ENCODE assay signal across 16 cellular contexts in the genomic region with DNA sequence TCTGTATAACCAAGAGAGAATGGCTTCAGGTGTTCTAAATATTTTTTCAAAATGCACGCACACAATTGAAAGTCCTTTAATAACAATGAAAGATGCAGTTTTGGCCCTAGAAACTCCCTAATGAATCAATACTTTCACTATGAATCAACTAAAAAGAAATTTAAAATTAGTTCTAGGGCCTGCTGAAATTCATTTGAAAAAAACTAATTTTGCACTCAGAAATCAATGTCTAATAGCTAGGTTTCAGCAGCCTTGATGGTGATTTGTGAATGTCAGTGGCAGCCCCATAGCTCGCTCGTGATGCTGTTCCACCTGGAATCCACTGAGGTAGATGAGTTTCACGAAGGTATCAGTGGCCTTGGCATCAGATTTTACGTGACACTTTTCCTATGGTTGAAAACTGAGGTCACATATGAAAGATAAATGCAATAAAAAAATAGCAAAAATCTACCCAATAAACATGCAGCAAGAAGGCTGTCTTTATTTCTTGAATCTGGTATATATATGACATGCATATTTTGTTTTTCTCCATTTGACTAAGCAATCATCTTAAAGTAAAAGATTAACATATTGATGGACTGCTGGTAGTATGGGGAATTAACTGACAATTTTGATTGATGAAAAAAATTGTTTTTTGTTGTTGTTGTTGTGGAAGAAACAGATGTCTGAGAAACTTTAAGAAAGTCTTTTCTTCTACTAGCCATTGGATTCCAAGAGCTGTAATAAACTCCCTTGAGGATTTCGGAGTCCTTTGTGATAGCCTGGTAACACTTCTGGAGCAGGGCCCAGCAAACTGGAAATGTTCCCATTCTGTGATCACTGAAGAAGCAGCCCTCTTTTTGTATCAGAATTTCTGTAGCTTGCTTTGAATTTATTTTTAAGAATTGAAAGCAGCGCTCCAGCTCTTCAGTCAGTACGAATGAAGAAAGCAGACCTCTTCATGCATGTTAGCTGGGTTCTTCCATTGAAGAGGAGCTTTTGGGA.
DNase-seq lines count a peak whose midpoint lies in the region; ATAC-seq, FAIRE-seq and TF ChIP-seq lines count a peak whose summit lies in the region.
"Had no signal": no experiment of that assay in that cellular context is flagged by ENCODE, and none has a peak within 500 bp of the region (broad histone marks: within the 10 kb centered on the region; RNA-seq: fewer than 3 reads in every experiment).

No MANE protein-coding gene starts in this region.

- no peak overlapping the region for H3K27ac Mint-ChIP-seq in stimulated activated effector memory CD8-positive, alpha-beta T cell treated with anti-CD3 and anti-CD28 coated beads, Interleukin-12 subunit alpha, Interleukin-12 subunit beta, amount 100 ng/mL, for 72 hours
- H3K27ac Mint-ChIP-seq in CD4-positive, alpha-beta T cell = no peak overlapping the region

- no peaks in the 10 kb centered on the region for H3K9me3 ChIP-seq in CD4-positive, alpha-beta T cell (ENCODE audit: control insufficient read depth, low read length)
- H3K9me3 ChIP-seq: SK-N-SH, stomach had no signal

- no peak for DNase-seq in stimulated activated effector memory CD8-positive, alpha-beta T cell treated with anti-CD3 and anti-CD28 coated beads, Interleukin-12 subunit alpha, Interleukin-12 subunit beta, amount 100 ng/mL, for 72 hours (ENCODE audit: low spot score in 2 of 2)
- DNase-seq in foreskin fibroblast (no peak), urothelium cell line (ENCODE audit: low spot score) (no peak)
- no peak for DNase-seq in CD4-positive, alpha-beta T cell
- DNase-seq: activated CD4-positive, CD25-positive, alpha-beta regulatory T cell; activated gamma-delta T cell treated with Interleukin-2 at 50 U/mL for 16 hours; KBM-7; NCI-H187 treated with DMSO at 0.1 percent for 48 hours; SK-N-SH; stimulated activated CD4-positive, alpha-beta T cell treated with anti-CD3 and anti-CD28 coated beads, Interleukin-1b, Interleukin-23, amount 100 ng/mL, for 48 hours; stomach had no signal

- no peak overlapping the region for H3K27ac ChIP-seq in CD4-positive, alpha-beta T cell (ENCODE audit: low read depth, low read length)
- H3K27ac ChIP-seq: cardiac muscle cell, stomach had no signal

- H3K27me3 Mint-ChIP-seq in CD4-positive, alpha-beta T cell = no peaks in the 10 kb centered on the region

- POLR2A ChIA-PET in CD4-positive, alpha-beta T cell (lab: Charles Lee) = no interaction called here

- intact Hi-C loops in CD4-positive, alpha-beta T cell (cut with DNase I, micrococcal nuclease) = loop anchor here in 1 of 2 experiments (5.0 kb wide), 1 partner anchor 46 kb away; no protein-coding TSS in a partner anchor

- FAIRE-seq in urothelium cell line (lab: Jason Lieb, UNC) = no peak
- FAIRE-seq: endothelial cell of umbilical vein had no signal

- H3K4me3 ChIP-seq in foreskin fibroblast (ENCODE audit: low read depth in 1 of 2, low read length in 2 of 2) = no peak overlapping the region
- H3K4me3 ChIP-seq: cardiac muscle cell, stomach had no signal

- no peak for TF ChIP-seq CTCF in foreskin fibroblast (IDR thresholded peaks at IDR 0.05; ENCODE audit: low read depth, low read length)
- no peak for TF ChIP-seq CTCF in CD4-positive, alpha-beta T cell (IDR thresholded peaks at IDR 0.05)

- peaks cover 16% of the 10 kb centered on the region for H3K4me1 Mint-ChIP-seq in stimulated activated effector memory CD8-positive, alpha-beta T cell treated with anti-CD3 and anti-CD28 coated beads, Interleukin-12 subunit alpha, Interleukin-12 subunit beta, amount 100 ng/mL, for 72 hours
- H3K4me1 Mint-ChIP-seq in CD4-positive, alpha-beta T cell (ENCODE audit: low read depth) = no peaks in the 10 kb centered on the region

- peaks cover 32% of the 10 kb centered on the region for H3K36me3 Mint-ChIP-seq in stimulated activated effector memory CD8-positive, alpha-beta T cell treated with anti-CD3 and anti-CD28 coated beads, Interleukin-12 subunit alpha, Interleukin-12 subunit beta, amount 100 ng/mL, for 72 hours
- H3K36me3 Mint-ChIP-seq in CD4-positive, alpha-beta T cell (ENCODE audit: low read depth) = no peaks in the 10 kb centered on the region

- H3K4me3 Mint-ChIP-seq in stimulated activated effector memory CD8-positive, alpha-beta T cell treated with anti-CD3 and anti-CD28 coated beads, Interleukin-12 subunit alpha, Interleukin-12 subunit beta, amount 100 ng/mL, for 72 hours = no peak overlapping the region
- H3K4me3 Mint-ChIP-seq in CD4-positive, alpha-beta T cell = no peak overlapping the region

- CTCF ChIA-PET in CD4-positive, alpha-beta T cell (lab: Charles Lee) = no interaction called here

- H3K27me3 ChIP-seq in CD4-positive, alpha-beta T cell (ENCODE audit: control insufficient read depth, insufficient read depth, low read length) = no peaks in the 10 kb centered on the region
- H3K27me3 ChIP-seq: cardiac muscle cell, stomach had no signal

- no peaks in the 10 kb centered on the region for H3K9me3 Mint-ChIP-seq in stimulated activated effector memory CD8-positive, alpha-beta T cell treated with anti-CD3 and anti-CD28 coated beads, Interleukin-12 subunit alpha, Interleukin-12 subunit beta, amount 100 ng/mL, for 72 hours
- H3K9me3 Mint-ChIP-seq in CD4-positive, alpha-beta T cell = no peaks in the 10 kb centered on the region

- ATAC-seq in GM18867 (IDR thresholded peaks at IDR 0.05; ENCODE audit: unreplicated experiment) (peak; percentile 53), GM21529 (IDR thresholded peaks at IDR 0.05; ENCODE audit: unreplicated experiment) (peak; percentile 66), HG03432 (IDR thresholded peaks at IDR 0.05; ENCODE audit: unreplicated experiment) (peak; percentile 80)
- peak; percentile 45 for ATAC-seq in stimulated activated effector memory CD8-positive, alpha-beta T cell treated with anti-CD3 and anti-CD28 coated beads, Interleukin-12 subunit alpha, Interleukin-12 subunit beta, amount 100 ng/mL, for 72 hours
- ATAC-seq in CD4-positive, alpha-beta T cell (ENCODE audit: poor library complexity) = no peak
